In genomic region chr15:74454764-74455500, GRCh38 we compare ENCODE assay signal across 19 cellular contexts. TPM values are rescaled to one million over a fixed set of nuclear protein-coding genes. Genes with fewer than 3 reads are reported as not detected.
A peak's percentile ranks its signal among the peaks of the same experiment; 100 is the strongest.
DNase-seq lines count a peak whose midpoint lies in the region; ATAC-seq, FAIRE-seq and TF ChIP-seq lines count a peak whose summit lies in the region.
"Had no signal": no experiment of that assay in that cellular context is flagged by ENCODE, and none has a peak within 500 bp of the region (broad histone marks: within the 10 kb centered on the region; RNA-seq: fewer than 3 reads in every experiment).

No MANE protein-coding gene starts in this region.

- H3K79me2 ChIP-seq in K562 (ENCODE audit: control insufficient read depth, insufficient read depth, low read length), result no peaks in the 10 kb centered on the region

- BruUV-seq in K562 (replicated peaks; lab: Mats Ljungman, UMichigan), result no TSS peak

- H3K27me3 ChIP-seq in K562 (ENCODE audit: control insufficient read depth in 2 of 2, insufficient read depth in 2 of 2, low read length in 2 of 2) (no peaks in the 10 kb centered on the region), upper lobe of right lung (no peaks in the 10 kb centered on the region)
- H3K27me3 ChIP-seq: esophagus squamous epithelium, ovary had no signal

- peaks cover 7% of the 10 kb centered on the region in 2 donors for H3K36me3 Mint-ChIP-seq in activated T-cell treated with anti-CD3 and anti-CD28 coated beads, Interleukin-2, amount 50 U/mL, for 72 hours (ENCODE audit: insufficient read depth in 2 of 2)

- no peak for TF ChIP-seq EP300 in K562 (IDR thresholded peaks at IDR 0.05; ENCODE audit: low read length)

- CTCF ChIA-PET in K562 (lab: Yijun Ruan, JAX; ENCODE audit: low intra/inter-chr PET ratio), result no interaction called here

- H3K4me1 ChIP-seq in K562 (replicated peaks in 1 of 2; ENCODE audit: control insufficient read depth in 2 of 2, insufficient read depth in 2 of 2, low read length in 2 of 2), result peaks cover 2 to 6% of the 10 kb centered on the region in 2 experiments; a peak in 4 of 5 replicates
- peaks cover 3% of the 10 kb centered on the region for H3K4me1 ChIP-seq in upper lobe of right lung

- H3K9ac ChIP-seq in K562 (ENCODE audit: insufficient read depth in 1 of 2, low read depth in 2 of 2, low read length in 2 of 2), result no peak overlapping the region

- peaks cover 36% of the 10 kb centered on the region for H3K4me1 Mint-ChIP-seq in activated T-cell treated with anti-CD3 and anti-CD28 coated beads, Interleukin-2, amount 50 U/mL, for 72 hours (ENCODE audit: low read depth)

- FAIRE-seq in K562 (lab: Jason Lieb, UNC) (no peak), H54 (lab: Jason Lieb, UNC) (no peak)

- H3K27ac Mint-ChIP-seq in activated T-cell treated with anti-CD3 and anti-CD28 coated beads, Interleukin-2, amount 50 U/mL, for 72 hours, result peak overlapping the region; percentile 70
- H3K27ac Mint-ChIP-seq: activated naive CD4-positive, alpha-beta T cell treated with anti-CD3 and anti-CD28 coated beads, Interleukin-2, amount 10 ng/mL, durations not matched to agents 7 days and 5 days had no signal

- ATAC-seq in activated T-cell treated with anti-CD3 and anti-CD28 coated beads, Interleukin-2, amount 50 U/mL, for 72 hours (replicated peaks in 1 of 2), result no peak
- no peak for ATAC-seq in K562
- no peak for ATAC-seq in upper lobe of right lung
- ATAC-seq: right cardiac atrium had no signal

- H4K20me1 ChIP-seq in K562 (replicated peaks; ENCODE audit: control insufficient read depth, insufficient read depth, low read length), result no peaks in the 10 kb centered on the region

- H3K4me3 Mint-ChIP-seq in activated T-cell treated with anti-CD3 and anti-CD28 coated beads, Interleukin-2, amount 50 U/mL, for 72 hours, result peak overlapping the region in 1 of 2 donors; percentile 29
- H3K4me3 Mint-ChIP-seq: activated naive CD4-positive, alpha-beta T cell treated with anti-CD3 and anti-CD28 coated beads, Interleukin-2, amount 10 ng/mL, durations not matched to agents 7 days and 5 days had no signal

- POLR2A ChIA-PET in K562 (lab: Yijun Ruan, JAX), result interaction anchor here (0.7 kb wide), 1 partner anchor 17 kb away, joined by 3 read pairs; no protein-coding TSS in a partner anchor

- TF ChIP-seq RAD21 in K562 (CRISPR knock-in tag; conservative IDR thresholded peaks at IDR 0.05 in 1 of 2, IDR thresholded peaks at IDR 0.05 in 1 of 2), result no peak

- no peak overlapping the region for H2AFZ ChIP-seq in K562 (ENCODE audit: low read depth, low read length)

- H3K36me3 ChIP-seq in K562 (ENCODE audit: control insufficient read depth, insufficient read depth, low read length) (peaks cover 38% of the 10 kb centered on the region; the same call in 2 of the 3 replicates), upper lobe of right lung (peaks cover 71% of the 10 kb centered on the region)
- H3K36me3 ChIP-seq: ovary had no signal

- H3K27ac ChIP-seq in K562 (ENCODE audit: extremely low read depth, low read depth, low read length) (no peak overlapping the region; the same call in 2 of the 3 replicates), upper lobe of right lung (peak overlapping the region; percentile 6)
- H3K27ac ChIP-seq: C4-2B, esophagus squamous epithelium, ovary had no signal

- H3K4me3 ChIP-seq in K562, result no peak overlapping the region
- no peak overlapping the region for H3K4me3 ChIP-seq in upper lobe of right lung
- H3K4me3 ChIP-seq: esophagus squamous epithelium, ovary had no signal

- intact Hi-C loops in K562 (cut with micrococcal nuclease) (no loop called here), upper lobe of right lung (cut with DNase I) (no loop called here)

- H3K9me1 ChIP-seq in K562 (ENCODE audit: control insufficient read depth, insufficient read depth, low read length), result no peaks in the 10 kb centered on the region

- DNase-seq in activated T-cell treated with anti-CD3 and anti-CD28 coated beads, Interleukin-2, amount 50 U/mL, for 72 hours, result no peak
- DNase-seq in activated T-cell treated with anti-CD3 and anti-CD28 coated beads, Interleukin-2, amount 50 U/mL, for 48 hours, result no peak
- DNase-seq in RPMI8226, result peak; percentile 1
- no peak for DNase-seq in K562 (ENCODE audit: extremely low read depth in 1 of 4, low spot score in 3 of 4)
- DNase-seq in upper lobe of right lung, result no peak
- DNase-seq in NCI-H187 (lab: John Stamatoyannopoulos, UW), result no peak
- DNase-seq in H54 (ENCODE audit: insufficient read length, low spot score), result no peak
- no peak for DNase-seq in NCI-H69 (lab: John Stamatoyannopoulos, UW)
- DNase-seq: activated CD4-positive, alpha-beta T cell treated with anti-CD3 and anti-CD28 coated beads for 48 hours; activated naive CD4-positive, alpha-beta T cell treated with anti-CD3 and anti-CD28 coated beads, Interleukin-2, amount 10 ng/mL, durations not matched to agents 7 days and 5 days; DMS 273 treated with DMSO at 0.1 percent for 48 hours; effector memory CD4-positive, alpha-beta T cell; esophagus squamous epithelium; NCI-H1105; NCI-H524; ovary; right cardiac atrium; stimulated activated CD4-positive, alpha-beta T cell treated with anti-CD3 and anti-CD28 coated beads, Interleukin-15, amount 100 ng/mL, for 24 hours had no signal

- no peaks in the 10 kb centered on the region for H3K9me3 Mint-ChIP-seq in activated T-cell treated with anti-CD3 and anti-CD28 coated beads, Interleukin-2, amount 50 U/mL, for 72 hours
- H3K9me3 Mint-ChIP-seq: activated naive CD4-positive, alpha-beta T cell treated with anti-CD3 and anti-CD28 coated beads, Interleukin-2, amount 10 ng/mL, durations not matched to agents 7 days and 5 days had no signal

- no peaks in the 10 kb centered on the region for H3K27me3 Mint-ChIP-seq in activated T-cell treated with anti-CD3 and anti-CD28 coated beads, Interleukin-2, amount 50 U/mL, for 72 hours (ENCODE audit: low read depth)
- H3K27me3 Mint-ChIP-seq: activated naive CD4-positive, alpha-beta T cell treated with anti-CD3 and anti-CD28 coated beads, Interleukin-2, amount 10 ng/mL, durations not matched to agents 7 days and 5 days had no signal

- TF ChIP-seq CTCF in K562 (IDR thresholded peaks at IDR 0.05 in 2 of 3, conservative IDR thresholded peaks at IDR 0.05 in 1 of 3; ENCODE audit: insufficient read depth in 2 of 3, low read depth in 1 of 3, low read length in 3 of 3) (no peak), upper lobe of right lung (IDR thresholded peaks at IDR 0.05) (no peak)

- no peak overlapping the region for H3K4me2 ChIP-seq in K562 (ENCODE audit: insufficient read depth, low read length)

- no peak for TF ChIP-seq POLR2A in K562 (conservative IDR thresholded peaks at IDR 0.05)
- TF ChIP-seq POLR2A in H54 (IDR thresholded peaks at IDR 0.05; ENCODE audit: low read depth, low read length), result no peak

- H3K9me3 ChIP-seq in K562 (replicated peaks; ENCODE audit: control insufficient read depth, insufficient read depth, low read depth, low read length), result no peaks in the 10 kb centered on the region
- H3K9me3 ChIP-seq in upper lobe of right lung, result no peaks in the 10 kb centered on the region
- H3K9me3 ChIP-seq: esophagus squamous epithelium, ovary had no signal

- in situ Hi-C loops in K562 (cut with MboI), result loop anchor here (5.0 kb wide), 1 partner anchor 167 kb away; no protein-coding TSS in a partner anchor

RNA-seq across cellular contexts. Expression of gene UBL7, which starts 6.0 kb away (rescaled TPM):
- total RNA-seq in activated T-cell treated with anti-CD3 and anti-CD28 coated beads, Interleukin-2, amount 50 U/mL, for 72 hours, result 10 to 100 TPM; 47.8 to 55.1 TPM
- 9.1 and 12.8 TPM in 2 replicates for total RNA-seq in K562 (2011; cell fraction: chromatin; rRNA removed; ENCODE audit: low replicate concordance)
- total RNA-seq in K562 (2011; cell fraction: nucleolus; rRNA removed), result 12.8 and 16.2 TPM in 2 replicates
- 10.7 and 15.0 TPM in 2 replicates for total RNA-seq in K562 (2011; cell fraction: nucleoplasm; rRNA removed)
- 36.6 and 79.6 TPM in 2 replicates for total RNA-seq in K562 (2014; rRNA removed)
- 26.2 and 29.3 TPM in 2 replicates for total RNA-seq in K562 (2014; rRNA removed; fragmentation: Illumina TruSeq; extraction: Trizol)
- 31.1 and 32.4 TPM in 2 replicates for total RNA-seq in K562 (2015; rRNA removed; fragmentation: Illumina TruSeq; extraction: Trizol)
- 51.7 and 65.5 TPM in 2 replicates for total RNA-seq in K562 (2021)
- polyA plus RNA-seq in K562 (2011; rRNA removed), result 63.4 and 64.7 TPM in 2 replicates
- 107 and 180 TPM in 2 replicates for polyA plus RNA-seq in K562 (2011; cell fraction: cytosol; rRNA removed)
- 29.7 and 35.7 TPM in 2 replicates for polyA plus RNA-seq in K562 (2011; cell fraction: nucleus; rRNA removed)
- 41.6 and 62.1 TPM in 2 replicates for polyA plus RNA-seq in K562 (2012)
- polyA plus RNA-seq in K562 (2014; fragmentation: Illumina TruSeq; extraction: Trizol), result 52.8 and 65.0 TPM in 2 replicates
- polyA plus RNA-seq in K562 (2014; fragmentation: Nextera tagmentation; extraction: Ambion mirVana), result 10 to 100 TPM; 19.2 to 44.9 TPM
- 47.8 and 70.3 TPM in 2 replicates for polyA plus RNA-seq in K562 (2014; rRNA removed)
- polyA minus RNA-seq in K562 (2011; rRNA and poly(A)+ RNA removed), result 40.5 and 52.2 TPM in 2 replicates
- 40.3 and 40.8 TPM in 2 replicates for polyA minus RNA-seq in K562 (2011; cell fraction: cytosol; rRNA and poly(A)+ RNA removed)
- polyA minus RNA-seq in K562 (2011; cell fraction: nucleus; rRNA and poly(A)+ RNA removed), result 8.6 and 10.9 TPM in 2 replicates
- 40.8 TPM for total RNA-seq in upper lobe of right lung

RNA-seq across cellular contexts. Expression of gene SEMA7A, which starts 21.2 kb away (rescaled TPM):
- total RNA-seq in activated T-cell treated with anti-CD3 and anti-CD28 coated beads, Interleukin-2, amount 50 U/mL, for 72 hours, result 10 to 100 TPM; 46.7 to 57.1 TPM
- 17.2 and 52.5 TPM in 2 replicates for total RNA-seq in K562 (2011; cell fraction: chromatin; rRNA removed; ENCODE audit: low replicate concordance)
- total RNA-seq in K562 (2011; cell fraction: nucleolus; rRNA removed), result 48.0 and 55.7 TPM in 2 replicates
- total RNA-seq in K562 (2011; cell fraction: nucleoplasm; rRNA removed), result 32.8 and 33.4 TPM in 2 replicates
- total RNA-seq in K562 (2014; rRNA removed) (4.8 and 5.7 TPM in 2 replicates), K562 (2014; rRNA removed; fragmentation: Illumina TruSeq; extraction: Trizol) (1.7 and 3.3 TPM in 2 replicates), K562 (2015; rRNA removed; fragmentation: Illumina TruSeq; extraction: Trizol) (6.1 and 6.6 TPM in 2 replicates), K562 (2021) (6.2 and 6.8 TPM in 2 replicates), upper lobe of right lung (5.4 TPM)
- polyA plus RNA-seq in K562 (2011; rRNA removed) (8.2 and 12.8 TPM in 2 replicates), K562 (2014; fragmentation: Illumina TruSeq; extraction: Trizol) (6.4 and 6.8 TPM in 2 replicates), K562 (2014; fragmentation: Nextera tagmentation; extraction: Ambion mirVana) (under 1 TPM in 1 of 2 experiments, not detected in 1; 0.04 TPM), K562 (2014; rRNA removed) (3.6 and 7.2 TPM in 2 replicates)
- 15.1 and 15.7 TPM in 2 replicates for polyA plus RNA-seq in K562 (2011; cell fraction: cytosol; rRNA removed)
- polyA plus RNA-seq in K562 (2011; cell fraction: nucleus; rRNA removed), result 24.4 and 28.1 TPM in 2 replicates
- polyA plus RNA-seq in K562 (2012), result 12.7 and 16.6 TPM in 2 replicates
- 7.0 and 9.6 TPM in 2 replicates for polyA minus RNA-seq in K562 (2011; rRNA and poly(A)+ RNA removed)
- 8.2 and 10.7 TPM in 2 replicates for polyA minus RNA-seq in K562 (2011; cell fraction: cytosol; rRNA and poly(A)+ RNA removed)
- polyA minus RNA-seq in K562 (2011; cell fraction: nucleus; rRNA and poly(A)+ RNA removed), result 8.9 and 13.2 TPM in 2 replicates
